In genomic region chrX:150935466-150935865, GRCh38 we compare ENCODE assay signal across 1 cellular context.
TF ChIP-seq lines count a peak whose summit lies in the region.

No MANE protein-coding gene starts in this region.

TF ChIP-seq in IMR-90, 13 proteins besides CTCF, POLR2A, EP300 and RAD21:
- TF ChIP-seq RCOR1 (IDR thresholded peaks at IDR 0.05; ENCODE audit: insufficient replicate concordance, low read length) (no peak), CEBPB (IDR thresholded peaks at IDR 0.05; ENCODE audit: low read depth, low read length) (peak; percentile 57; the same call in 1 of the 2 replicates)
